In the genomic region with DNA sequence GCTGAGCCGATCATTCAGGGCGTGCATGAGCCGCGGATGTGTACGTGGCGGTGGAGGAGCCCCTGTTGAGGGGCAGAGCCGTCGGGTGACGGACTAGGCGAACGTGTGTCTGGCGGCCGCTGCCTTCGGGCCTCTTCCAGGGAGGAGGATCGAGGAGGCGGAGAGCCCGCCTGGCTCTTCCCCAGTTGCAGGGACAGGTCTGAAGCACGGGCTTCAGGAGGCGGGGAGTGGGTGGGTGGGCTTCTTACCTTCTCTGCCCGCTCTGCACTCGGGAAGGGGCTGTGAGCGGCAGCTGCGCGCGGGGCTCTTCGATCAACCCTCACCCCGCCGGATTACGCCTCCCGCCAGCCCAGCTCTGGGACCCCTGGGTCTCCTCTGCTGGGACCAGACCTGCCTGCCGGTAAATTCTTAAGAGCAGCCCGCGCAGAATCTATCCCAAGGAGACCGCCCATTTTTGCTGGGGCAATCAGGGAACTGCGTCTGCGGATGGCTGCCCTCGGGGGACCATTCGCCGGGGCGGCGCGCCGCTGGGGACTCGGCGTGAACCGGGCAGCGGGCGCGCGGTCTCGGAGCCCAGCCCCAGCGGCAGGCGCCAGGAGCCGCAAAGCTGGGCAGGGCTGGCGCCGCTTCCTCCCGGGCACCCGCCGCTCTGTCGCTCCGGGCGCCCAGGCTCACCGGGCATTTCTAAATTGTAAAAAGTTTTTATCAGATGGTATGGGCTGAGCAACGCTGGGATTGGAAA, we compare ENCODE assay signal across 8 cellular contexts. TPM values are rescaled to one million over a fixed set of nuclear protein-coding genes. Genes with fewer than 3 reads are reported as not detected.
DNase-seq lines count a peak whose midpoint lies in the region; ATAC-seq and TF ChIP-seq lines count a peak whose summit lies in the region.

No MANE protein-coding gene starts in this region.

- H3K27me3 ChIP-seq in HUES6 (ENCODE audit: control insufficient read depth, insufficient read depth, low read length) (peaks cover 14% of the 10 kb centered on the region), body of pancreas (no peaks in the 10 kb centered on the region)

- no peaks in the 10 kb centered on the region for H3K36me3 ChIP-seq in HUES6 (ENCODE audit: control insufficient read depth, insufficient read depth, low read length)
- no peaks in the 10 kb centered on the region for H3K36me3 ChIP-seq in body of pancreas (replicated peaks in 1 of 2; ENCODE audit: insufficient read depth in 1 of 2, low read depth in 2 of 2)

- intact Hi-C loops in body of pancreas (cut with DNase I): no loop called here

- no peak for TF ChIP-seq CTCF in body of pancreas (IDR thresholded peaks at IDR 0.05)

- peak overlapping the region; percentile 70 for H3K4me3 ChIP-seq in HUES6 (ENCODE audit: low read depth, low read length)
- peak overlapping the region; percentile 32 to 45 for H3K4me3 ChIP-seq in body of pancreas

- ATAC-seq in GM21360 (IDR thresholded peaks at IDR 0.05; ENCODE audit: unreplicated experiment): peak; percentile 19
- ATAC-seq in SK-N-SH treated with all-trans-retinoic acid at 6 μM for 48 hours: peak; percentile 73
- peak; percentile 72 for ATAC-seq in body of pancreas

- H3K9ac ChIP-seq in HUES6 (ENCODE audit: low read length): peak overlapping the region; percentile 42

- peak; percentile 20 for DNase-seq in DMS114 treated with DMSO at 0.1 percent for 48 hours (lab: John Stamatoyannopoulos, UW; ENCODE audit: unreplicated experiment)
- peak; percentile 25 to 55 (median 33) for DNase-seq in body of pancreas
- peak; percentile 92 for DNase-seq in islet precursor cell
- DNase-seq in stimulated activated CD4-positive, alpha-beta T cell treated with anti-CD3 and anti-CD28 coated beads, Interleukin-2, amount 100 ng/mL, for 48 hours: peak; percentile 32 to 34
- no peak for DNase-seq in 8988T

- TF ChIP-seq POLR2A in body of pancreas (IDR thresholded peaks at IDR 0.05): no peak

- WGBS in body of pancreas, 2 donors: 3 to 27% methylated on average over 3 to 64 of the region's 64 CpGs

- H3K27ac ChIP-seq in HUES6 (ENCODE audit: low read depth, low read length) (no peak overlapping the region), body of pancreas (peak overlapping the region in 3 of 4 donors; percentile 61 to 68 (median 62))

- no peaks in the 10 kb centered on the region for H3K9me3 ChIP-seq in HUES6 (ENCODE audit: control insufficient read depth, insufficient read depth, low read depth, low read length)
- H3K9me3 ChIP-seq in body of pancreas: no peaks in the 10 kb centered on the region

- H3K4me1 ChIP-seq in HUES6 (ENCODE audit: control insufficient read depth, insufficient read depth, low read length): peaks cover 7% of the 10 kb centered on the region
- H3K4me1 ChIP-seq in body of pancreas: peaks cover 13% of the 10 kb centered on the region

TF ChIP-seq in SK-N-SH treated with all-trans-retinoic acid at 6 μM for 48 hours, 23 proteins besides CTCF, POLR2A, EP300 and RAD21:
- TF ChIP-seq, protein P1, sequence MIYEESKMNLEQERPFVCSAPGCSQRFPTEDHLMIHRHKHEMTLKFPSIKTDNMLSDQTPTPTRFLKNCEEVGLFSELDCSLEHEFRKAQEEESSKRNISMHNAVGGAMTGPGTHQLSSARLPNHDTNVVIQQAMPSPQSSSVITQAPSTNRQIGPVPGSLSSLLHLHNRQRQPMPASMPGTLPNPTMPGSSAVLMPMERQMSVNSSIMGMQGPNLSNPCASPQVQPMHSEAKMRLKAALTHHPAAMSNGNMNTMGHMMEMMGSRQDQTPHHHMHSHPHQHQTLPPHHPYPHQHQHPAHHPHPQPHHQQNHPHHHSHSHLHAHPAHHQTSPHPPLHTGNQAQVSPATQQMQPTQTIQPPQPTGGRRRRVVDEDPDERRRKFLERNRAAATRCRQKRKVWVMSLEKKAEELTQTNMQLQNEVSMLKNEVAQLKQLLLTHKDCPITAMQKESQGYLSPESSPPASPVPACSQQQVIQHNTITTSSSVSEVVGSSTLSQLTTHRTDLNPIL (CRISPR knock-in tag; IDR thresholded peaks at IDR 0.05; ENCODE audit: low read depth): no peak
- TF ChIP-seq ZC3H10 (CRISPR knock-in tag; IDR thresholded peaks at IDR 0.05): no peak
- no peak for TF ChIP-seq TCF4 (CRISPR knock-in tag; IDR thresholded peaks at IDR 0.05; ENCODE audit: borderline replicate concordance)
- no peak for TF ChIP-seq CSDC2 (CRISPR knock-in tag; IDR thresholded peaks at IDR 0.05)
- no peak for TF ChIP-seq ARNTL (CRISPR knock-in tag; IDR thresholded peaks at IDR 0.05; ENCODE audit: borderline replicate concordance, low read depth)
- TF ChIP-seq, protein P2, sequence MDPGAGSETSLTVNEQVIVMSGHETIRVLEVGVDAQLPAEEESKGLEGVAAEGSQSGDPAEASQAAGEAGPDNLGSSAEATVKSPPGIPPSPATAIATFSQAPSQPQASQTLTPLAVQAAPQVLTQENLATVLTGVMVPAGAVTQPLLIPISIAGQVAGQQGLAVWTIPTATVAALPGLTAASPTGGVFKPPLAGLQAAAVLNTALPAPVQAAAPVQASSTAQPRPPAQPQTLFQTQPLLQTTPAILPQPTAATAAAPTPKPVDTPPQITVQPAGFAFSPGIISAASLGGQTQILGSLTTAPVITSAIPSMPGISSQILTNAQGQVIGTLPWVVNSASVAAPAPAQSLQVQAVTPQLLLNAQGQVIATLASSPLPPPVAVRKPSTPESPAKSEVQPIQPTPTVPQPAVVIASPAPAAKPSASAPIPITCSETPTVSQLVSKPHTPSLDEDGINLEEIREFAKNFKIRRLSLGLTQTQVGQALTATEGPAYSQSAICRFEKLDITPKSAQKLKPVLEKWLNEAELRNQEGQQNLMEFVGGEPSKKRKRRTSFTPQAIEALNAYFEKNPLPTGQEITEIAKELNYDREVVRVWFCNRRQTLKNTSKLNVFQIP (CRISPR knock-in tag; IDR thresholded peaks at IDR 0.05; ENCODE audit: borderline replicate concordance, low read depth): no peak

RNA-seq across cellular contexts. Expression of a gene that starts 4.9 kb away (rescaled TPM):
- total RNA-seq in body of pancreas: 1 to 10 TPM in 1 of 2 donors, not detected in 1; 2.6 TPM

Comparison
In these comparisons a context has a peak if more than half of its experiments do, and no peak if none do; other contexts are left out.
1. ATAC-seq: peak in every context shown above with its lines; median percentile 73 in SK-N-SH treated with all-trans-retinoic acid at 6 μM for 48 hours; 72 in body of pancreas; 19 in GM21360.